Comparison of ENCODE assay signal across 8 cellular contexts in the genomic region with DNA sequence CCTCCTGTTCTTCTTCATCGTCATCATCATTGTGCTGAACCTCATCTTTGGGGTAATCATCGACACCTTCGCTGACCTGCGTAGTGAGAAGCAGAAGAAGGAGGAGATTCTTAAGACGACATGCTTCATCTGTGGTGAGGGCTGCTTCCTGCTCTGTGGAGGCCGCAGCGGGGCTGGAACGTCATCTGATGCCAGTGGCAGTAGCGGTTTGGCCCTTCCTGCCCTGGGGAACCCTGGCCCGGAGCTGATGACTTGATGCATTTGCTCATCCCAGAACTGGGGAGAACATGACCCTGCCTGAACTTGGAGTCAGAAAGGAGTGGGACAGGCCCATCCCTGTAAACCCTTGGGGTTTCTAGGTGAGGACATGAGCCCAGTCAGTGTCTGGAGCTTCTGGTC. TPM values are rescaled to one million over a fixed set of nuclear protein-coding genes. Genes with fewer than 3 reads are reported as not detected.
A peak's percentile ranks its signal among the peaks of the same experiment; 100 is the strongest.
DNase-seq lines count a peak whose midpoint lies in the region; ATAC-seq and TF ChIP-seq lines count a peak whose summit lies in the region.

No MANE protein-coding gene starts in this region.

- intact Hi-C loops in heart right ventricle (cut with DNase I): loop anchor here in 3 of 10 donors (1.0 to 10.0 kb wide), 3 partner anchors 16 to 488 kb away; partner anchors contain the start of genes HSD17B8 (in 1 of the 3), RING1 (in 1 of the 3), RXRB (in 1 of the 3) and SLC39A7 (in 1 of the 3)

- ATAC-seq in HG02678 (IDR thresholded peaks at IDR 0.05; ENCODE audit: unreplicated experiment): peak; percentile 49
- peak in 5 of 8 donors; percentile 3 to 29 (median 15) for ATAC-seq in heart right ventricle
- ATAC-seq in stimulated activated effector memory CD8-positive, alpha-beta T cell treated with anti-CD3 and anti-CD28 coated beads, Interleukin-12 subunit alpha, Interleukin-12 subunit beta, amount 100 ng/mL, for 72 hours: peak; percentile 84

- TF ChIP-seq CTCF in heart right ventricle (IDR thresholded peaks at IDR 0.05): no peak
- no peak for TF ChIP-seq CTCF in suprapubic skin (IDR thresholded peaks at IDR 0.05)

- no peak for TF ChIP-seq EP300 in suprapubic skin (IDR thresholded peaks at IDR 0.05)

- no peaks in the 10 kb centered on the region for H3K9me3 Mint-ChIP-seq in stimulated activated effector memory CD8-positive, alpha-beta T cell treated with anti-CD3 and anti-CD28 coated beads, Interleukin-12 subunit alpha, Interleukin-12 subunit beta, amount 100 ng/mL, for 72 hours

- peaks cover 54 to 77% (median 66%) of the 10 kb centered on the region in 9 donors for H3K4me1 ChIP-seq in heart right ventricle
- peaks cover 53% of the 10 kb centered on the region for H3K4me1 ChIP-seq in suprapubic skin

- peak overlapping the region; percentile 89 for H3K27ac Mint-ChIP-seq in stimulated activated effector memory CD8-positive, alpha-beta T cell treated with anti-CD3 and anti-CD28 coated beads, Interleukin-12 subunit alpha, Interleukin-12 subunit beta, amount 100 ng/mL, for 72 hours

- peaks cover 88% of the 10 kb centered on the region for H3K36me3 Mint-ChIP-seq in stimulated activated effector memory CD8-positive, alpha-beta T cell treated with anti-CD3 and anti-CD28 coated beads, Interleukin-12 subunit alpha, Interleukin-12 subunit beta, amount 100 ng/mL, for 72 hours

- H3K4me3 ChIP-seq in heart right ventricle (peak overlapping the region in 1 of 10 donors; percentile 10), suprapubic skin (no peak overlapping the region)

- H3K36me3 ChIP-seq in heart right ventricle (peaks cover 0 to 89% (median 4%) of the 10 kb centered on the region in 9 donors), suprapubic skin (peaks cover 93% of the 10 kb centered on the region)

- DNase-seq in activated CD8-positive, alpha-beta memory T cell treated with anti-CD3 and anti-CD28 coated beads, Interleukin-2, amount 50 U/mL, for 1 hour (ENCODE audit: extremely low read depth): peak; percentile 49
- DNase-seq in heart right ventricle (peak; percentile 38 to 40), suprapubic skin (ENCODE audit: low spot score in 2 of 2) (no peak), NCI-H748 (lab: John Stamatoyannopoulos, UW; ENCODE audit: unreplicated experiment) (no peak), putamen (ENCODE audit: low spot score) (no peak), SW480 (ENCODE audit: low spot score) (no peak)
- DNase-seq in stimulated activated effector memory CD8-positive, alpha-beta T cell treated with anti-CD3 and anti-CD28 coated beads, Interleukin-12 subunit alpha, Interleukin-12 subunit beta, amount 100 ng/mL, for 72 hours (ENCODE audit: low spot score in 2 of 2): peak; percentile 61 to 75

- 53 to 63% methylated on average over 10 of the region's 10 CpGs for WGBS in heart right ventricle, 2 donors
- WGBS in suprapubic skin: 94% methylated on average over 5 of the region's 10 CpGs

- no peaks in the 10 kb centered on the region for H3K27me3 ChIP-seq in heart right ventricle
- H3K27me3 ChIP-seq in suprapubic skin: no peaks in the 10 kb centered on the region

- H3K27ac ChIP-seq in heart right ventricle: peak overlapping the region; percentile 49 to 88 (median 79)
- H3K27ac ChIP-seq in suprapubic skin: no peak overlapping the region

- H3K4me1 Mint-ChIP-seq in stimulated activated effector memory CD8-positive, alpha-beta T cell treated with anti-CD3 and anti-CD28 coated beads, Interleukin-12 subunit alpha, Interleukin-12 subunit beta, amount 100 ng/mL, for 72 hours: peaks cover 77% of the 10 kb centered on the region

- no peak for TF ChIP-seq POLR2A in suprapubic skin (IDR thresholded peaks at IDR 0.05)

- peak overlapping the region; percentile 61 for H3K4me3 Mint-ChIP-seq in stimulated activated effector memory CD8-positive, alpha-beta T cell treated with anti-CD3 and anti-CD28 coated beads, Interleukin-12 subunit alpha, Interleukin-12 subunit beta, amount 100 ng/mL, for 72 hours

- H3K9me3 ChIP-seq in heart right ventricle: no peaks in the 10 kb centered on the region
- no peaks in the 10 kb centered on the region for H3K9me3 ChIP-seq in suprapubic skin

RNA-seq across cellular contexts. Expression of gene UQCC2, which starts 18.7 kb away (rescaled TPM):
- total RNA-seq in heart right ventricle: 100 to 1,000 TPM; 222 to 328 (median 245) TPM
- polyA plus RNA-seq in heart right ventricle: 100 to 1,000 TPM; 200 to 598 TPM
- total RNA-seq in suprapubic skin: 10 to 100 TPM; 11.3 to 39.4 (median 21.7) TPM

RNA-seq across cellular contexts. Expression of gene IP6K3, which starts 53.9 kb away (rescaled TPM):
- total RNA-seq in heart right ventricle (10 to 100 TPM; 15.9 to 55.7 (median 27.5) TPM), suprapubic skin (under 1 TPM in 2 of 4 donors, not detected in 2; 0.51 to 0.83 TPM)
- 10 to 100 TPM; 18.4 to 32.6 TPM for polyA plus RNA-seq in heart right ventricle

Comparison
In these comparisons a context has a peak if more than half of its experiments do, and no peak if none do; other contexts are left out.
1. ATAC-seq: peak in every context shown above with its lines; median percentile 84 in stimulated activated effector memory CD8-positive, alpha-beta T cell treated with anti-CD3 and anti-CD28 coated beads, Interleukin-12 subunit alpha, Interleukin-12 subunit beta, amount 100 ng/mL, for 72 hours; 49 in HG02678; 15 in heart right ventricle.
2. DNase-seq: peak in activated CD8-positive, alpha-beta memory T cell treated with anti-CD3 and anti-CD28 coated beads, Interleukin-2, amount 50 U/mL, for 1 hour (single experiment), heart right ventricle (2 of 2) and stimulated activated effector memory CD8-positive, alpha-beta T cell treated with anti-CD3 and anti-CD28 coated beads, Interleukin-12 subunit alpha, Interleukin-12 subunit beta, amount 100 ng/mL, for 72 hours (2 of 2); none in suprapubic skin (0 of 2), NCI-H748 (single experiment), putamen (single experiment) and SW480 (single experiment).
3. RNA of gene UQCC2, which starts 18.7 kb away (total RNA-seq): 222 to 328 TPM in heart right ventricle; 11.3 to 39.4 TPM in suprapubic skin; every median in the first group is over 4 times any median in the second.
4. RNA of gene IP6K3, which starts 53.9 kb away (total RNA-seq): 15.9 to 55.7 TPM in heart right ventricle; 0.51 to 0.83 TPM in suprapubic skin; every median in the first group is over 4 times any median in the second.